In genomic region chr5:172420215-172420934, GRCh38 we compare ENCODE assay signal across 8 cellular contexts. TPM values are rescaled to one million over a fixed set of nuclear protein-coding genes. Genes with fewer than 3 reads are reported as not detected.
DNase-seq lines count a peak whose midpoint lies in the region; ATAC-seq and TF ChIP-seq lines count a peak whose summit lies in the region.

No MANE protein-coding gene starts in this region.

- ATAC-seq in omental fat pad (ENCODE audit: low FRiP score) (peak; percentile 86), HG02981 (IDR thresholded peaks at IDR 0.05; ENCODE audit: unreplicated experiment) (no peak), HG02588 (IDR thresholded peaks at IDR 0.05; ENCODE audit: unreplicated experiment) (no peak), GM18858 (IDR thresholded peaks at IDR 0.05; ENCODE audit: unreplicated experiment) (no peak)

- no peak overlapping the region for H3K4me2 ChIP-seq in fibroblast of lung (ENCODE audit: extremely low read depth, insufficient read depth, low read length)

- peaks cover 2% of the 10 kb centered on the region for H3K79me2 ChIP-seq in fibroblast of lung (ENCODE audit: control insufficient read depth, insufficient read depth, low read length)

- no peaks in the 10 kb centered on the region for H3K9me3 ChIP-seq in fibroblast of lung (ENCODE audit: control insufficient read depth, insufficient read depth, low read depth, low read length)

- H4K20me1 ChIP-seq in fibroblast of lung (ENCODE audit: control insufficient read depth, extremely low read depth, insufficient read depth, low read length) = no peaks in the 10 kb centered on the region

- intact Hi-C loops in activated CD4-positive, alpha-beta T cell treated with anti-CD3 and anti-CD28 coated beads, Interleukin-2, amount 10 ng/mL, durations not matched to agents 24 days and 14 days (cut with micrococcal nuclease) = no loop called here

- H3K9me3 Mint-ChIP-seq in activated CD4-positive, alpha-beta T cell treated with anti-CD3 and anti-CD28 coated beads, Interleukin-2, amount 10 ng/mL, durations not matched to agents 24 days and 14 days = no peaks in the 10 kb centered on the region

- peaks cover 2% of the 10 kb centered on the region for H3K27me3 Mint-ChIP-seq in activated CD4-positive, alpha-beta T cell treated with anti-CD3 and anti-CD28 coated beads, Interleukin-2, amount 10 ng/mL, durations not matched to agents 24 days and 14 days

- H3K27ac ChIP-seq in RWPE1 = peak overlapping the region; percentile 96
- peak overlapping the region; percentile 40 for H3K27ac ChIP-seq in fibroblast of lung (ENCODE audit: insufficient read depth, low read length)

- no peak overlapping the region for H2AFZ ChIP-seq in fibroblast of lung (ENCODE audit: low read length)

- TF ChIP-seq CTCF in RWPE1 (conservative IDR thresholded peaks at IDR 0.05; ENCODE audit: low read depth) = no peak
- TF ChIP-seq CTCF in fibroblast of lung (conservative IDR thresholded peaks at IDR 0.05 in 1 of 2, IDR thresholded peaks at IDR 0.05 in 1 of 2; ENCODE audit: low read depth in 1 of 2, low read length in 2 of 2) = no peak
- TF ChIP-seq CTCF in omental fat pad (IDR thresholded peaks at IDR 0.05) = no peak

- H3K4me3 Mint-ChIP-seq in activated CD4-positive, alpha-beta T cell treated with anti-CD3 and anti-CD28 coated beads, Interleukin-2, amount 10 ng/mL, durations not matched to agents 24 days and 14 days = no peak overlapping the region

- H3K36me3 Mint-ChIP-seq in activated CD4-positive, alpha-beta T cell treated with anti-CD3 and anti-CD28 coated beads, Interleukin-2, amount 10 ng/mL, durations not matched to agents 24 days and 14 days (ENCODE audit: low read depth) = no peaks in the 10 kb centered on the region

- CTCF ChIA-PET in RWPE1 (lab: Yijun Ruan, JAX) = interaction anchor here (4.1 kb wide), 1 partner anchor 31 kb away, joined by 23 read pairs; no protein-coding TSS in a partner anchor

- peaks cover 28% of the 10 kb centered on the region for H3K4me1 ChIP-seq in fibroblast of lung (ENCODE audit: control insufficient read depth, extremely low read depth, insufficient read depth, low read length)

- H3K27me3 ChIP-seq in fibroblast of lung (ENCODE audit: control insufficient read depth, insufficient read depth, low read length) = no peaks in the 10 kb centered on the region

- H3K27ac Mint-ChIP-seq in activated CD4-positive, alpha-beta T cell treated with anti-CD3 and anti-CD28 coated beads, Interleukin-2, amount 10 ng/mL, durations not matched to agents 24 days and 14 days = no peak overlapping the region

- no peaks in the 10 kb centered on the region for H3K36me3 ChIP-seq in fibroblast of lung (ENCODE audit: control insufficient read depth, insufficient read depth, low read length)

- peaks cover 1% of the 10 kb centered on the region for H3K4me1 Mint-ChIP-seq in activated CD4-positive, alpha-beta T cell treated with anti-CD3 and anti-CD28 coated beads, Interleukin-2, amount 10 ng/mL, durations not matched to agents 24 days and 14 days

- H3K4me3 ChIP-seq in fibroblast of lung (replicated peaks in 1 of 4; ENCODE audit: control extremely low read depth in 1 of 4, insufficient read depth in 1 of 4, low read depth in 3 of 4, low read length in 4 of 4) = no peak overlapping the region

- DNase-seq in activated CD4-positive, alpha-beta T cell treated with anti-CD3 and anti-CD28 coated beads, Interleukin-2, amount 10 ng/mL, durations not matched to agents 24 days and 14 days = peak; percentile 62
- DNase-seq in activated CD4-positive, alpha-beta T cell treated with anti-CD3 and anti-CD28 coated beads for 1 hour = no peak
- DNase-seq in RWPE1 (ENCODE audit: low spot score) (peak; percentile 100), fibroblast of lung (ENCODE audit: low read depth in 2 of 2) (peak; percentile 97 to 98), omental fat pad (ENCODE audit: low spot score) (peak; percentile 60)

- no peak overlapping the region for H3K9ac ChIP-seq in fibroblast of lung (ENCODE audit: insufficient read depth, low read length)

- POLR2A ChIA-PET in RWPE1 (lab: Yijun Ruan, JAX; ENCODE audit: low non-redundant PET) = no interaction called here

RNA-seq across cellular contexts. Expression of gene SH3PXD2B, which starts 34.0 kb away (rescaled TPM):
- 0.16 and 0.19 TPM in 2 replicates for total RNA-seq in activated CD4-positive, alpha-beta T cell treated with anti-CD3 and anti-CD28 coated beads, Interleukin-2, amount 10 ng/mL, durations not matched to agents 24 days and 14 days
- total RNA-seq in fibroblast of lung (21.1 and 23.9 TPM in 2 replicates), omental fat pad (10 to 100 TPM; 29.3 to 47.1 (median 44.3) TPM)
- polyA plus RNA-seq in fibroblast of lung = 12.6 and 23.0 TPM in 2 replicates
- polyA plus RNA-seq in fibroblast of lung (2012) = 14.4 and 25.4 TPM in 2 replicates
- polyA minus RNA-seq in fibroblast of lung (ENCODE audit: low replicate concordance) = 25.3 and 47.1 TPM in 2 replicates

Comparison
In these comparisons a context has a peak if more than half of its experiments do, and no peak if none do; other contexts are left out.
1. RNA of gene SH3PXD2B, which starts 34.0 kb away (total RNA-seq): 29.3 to 47.1 TPM in omental fat pad and 21.1 to 23.9 TPM in fibroblast of lung; 0.16 to 0.19 TPM in activated CD4-positive, alpha-beta T cell treated with anti-CD3 and anti-CD28 coated beads, Interleukin-2, amount 10 ng/mL, durations not matched to agents 24 days and 14 days; every median in the first group is over 10 times any median in the second.